Comparison of ENCODE assay signal across 9 cellular contexts in genomic region chr1:111199881-111200801, GRCh38. TPM values are rescaled to one million over a fixed set of nuclear protein-coding genes. Genes with fewer than 3 reads are reported as not detected.
DNase-seq lines count a peak whose midpoint lies in the region; ATAC-seq lines count a peak whose summit lies in the region.
"Had no signal": no experiment of that assay in that cellular context is flagged by ENCODE, and none has a peak within 500 bp of the region (broad histone marks: within the 10 kb centered on the region; RNA-seq: fewer than 3 reads in every experiment).

TSS of gene DENND2D (minus strand) at chr1:111200646. CDS start at chr1:111200459, 187 bp downstream.

- peak within 1 kb of the TSS; percentile 93 to 98 for H3K4me3 Mint-ChIP-seq in activated T-cell treated with anti-CD3 and anti-CD28 coated beads, Interleukin-2, amount 50 U/mL, for 72 hours

- no peaks in the 10 kb centered on the region for H3K9me3 Mint-ChIP-seq in activated T-cell treated with anti-CD3 and anti-CD28 coated beads, Interleukin-2, amount 50 U/mL, for 72 hours

- H3K4me1 Mint-ChIP-seq in activated T-cell treated with anti-CD3 and anti-CD28 coated beads, Interleukin-2, amount 50 U/mL, for 72 hours (ENCODE audit: low read depth), result peaks cover 76% of the 10 kb centered on the region

- H3K27ac Mint-ChIP-seq in activated T-cell treated with anti-CD3 and anti-CD28 coated beads, Interleukin-2, amount 50 U/mL, for 72 hours, result peak within 1 kb of the TSS; percentile 97

- no peaks in the 10 kb centered on the region for H3K27me3 Mint-ChIP-seq in activated T-cell treated with anti-CD3 and anti-CD28 coated beads, Interleukin-2, amount 50 U/mL, for 72 hours (ENCODE audit: low read depth)

- ATAC-seq in activated T-cell treated with anti-CD3 and anti-CD28 coated beads, Interleukin-2, amount 50 U/mL, for 72 hours (replicated peaks in 1 of 2), result peak; percentile 51 to 62
- ATAC-seq in HG03139 (IDR thresholded peaks at IDR 0.05; ENCODE audit: unreplicated experiment), result no peak

- peak; percentile 62 for DNase-seq in NOMO-1 treated with DMSO at 0.1 percent for 48 hours (lab: John Stamatoyannopoulos, UW; ENCODE audit: unreplicated experiment)
- peak; percentile 73 to 74 for DNase-seq in activated T-cell treated with anti-CD3 and anti-CD28 coated beads, Interleukin-2, amount 50 U/mL, for 72 hours
- peak; percentile 48 for DNase-seq in kidney tubule cell (ENCODE audit: low spot score)
- peak in 2 of 3 donors; percentile 38 to 45 for DNase-seq in stimulated activated CD4-positive, alpha-beta T cell treated with anti-CD3 and anti-CD28 coated beads, TNF-alpha, amount 100 ng/mL, for 1 hour (ENCODE audit: low read depth in 3 of 3, low spot score in 1 of 3)
- no peak for DNase-seq in NCI-H446 (lab: John Stamatoyannopoulos, UW)
- DNase-seq in amniotic stem cell (lab: John Stamatoyannopoulos, UW), result no peak
- DNase-seq in SK-N-DZ (ENCODE audit: low spot score), result no peak
- DNase-seq: IMR-90 had no signal

- peaks cover 31 to 47% of the 10 kb centered on the region in 2 donors for H3K36me3 Mint-ChIP-seq in activated T-cell treated with anti-CD3 and anti-CD28 coated beads, Interleukin-2, amount 50 U/mL, for 72 hours (ENCODE audit: insufficient read depth in 2 of 2)

RNA-seq across cellular contexts. Expression of gene DENND2D, which starts in this region (rescaled TPM):
- total RNA-seq in activated T-cell treated with anti-CD3 and anti-CD28 coated beads, Interleukin-2, amount 50 U/mL, for 72 hours, result 100 to 1,000 TPM; 134 to 165 TPM
- polyA plus RNA-seq in SK-N-DZ (2014; cell fraction: cytosol; rRNA removed), result not detected in 2 replicates
- 0.11 TPM in 1 of 2 replicates, not detected in the other for polyA plus RNA-seq in SK-N-DZ (2014; cell fraction: nucleus; rRNA removed)

Comparison
In these comparisons a context has a peak if more than half of its experiments do, and no peak if none do; other contexts are left out.
1. DNase-seq: peak in NOMO-1 treated with DMSO at 0.1 percent for 48 hours (single experiment), activated T-cell treated with anti-CD3 and anti-CD28 coated beads, Interleukin-2, amount 50 U/mL, for 72 hours (2 of 2), kidney tubule cell (single experiment) and stimulated activated CD4-positive, alpha-beta T cell treated with anti-CD3 and anti-CD28 coated beads, TNF-alpha, amount 100 ng/mL, for 1 hour (2 of 3); none in NCI-H446 (0 of 2), amniotic stem cell (single experiment) and SK-N-DZ (single experiment).